In the genomic region with DNA sequence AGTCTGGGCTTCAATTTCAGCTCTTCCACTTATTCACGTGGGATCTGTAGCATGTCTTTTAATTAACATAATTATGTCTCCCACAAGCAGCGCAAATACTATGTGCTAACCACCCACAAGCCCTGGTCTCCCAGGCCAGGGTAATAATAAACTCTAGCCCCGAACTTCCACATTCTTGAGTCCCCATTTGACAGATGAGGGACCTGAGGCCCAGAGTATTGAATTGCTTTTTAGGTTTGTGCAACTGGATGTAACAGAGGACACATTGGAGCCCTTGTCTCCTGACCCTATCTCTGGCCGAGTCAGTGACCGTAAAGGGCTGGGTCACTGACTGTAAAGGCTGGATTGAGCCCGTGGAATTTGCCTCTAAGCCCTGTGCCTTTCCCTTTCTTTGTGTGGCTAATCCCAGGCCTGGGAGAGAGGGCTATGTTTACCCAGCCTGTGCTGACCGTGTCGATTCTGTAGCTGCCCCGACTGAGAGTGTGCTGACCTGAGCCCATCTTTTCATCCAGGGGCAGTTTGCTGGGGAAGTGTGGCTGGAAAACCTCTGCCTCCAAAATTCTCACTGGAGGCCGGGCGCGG, we compare ENCODE assay signal across 1 cellular context.
TF ChIP-seq lines count a peak whose summit lies in the region.

No MANE protein-coding gene starts in this region.

TF ChIP-seq in HepG2, 621 proteins besides CTCF, POLR2A, EP300 and RAD21 (continued from another document and continues in another):
- TF ChIP-seq, protein P1, sequence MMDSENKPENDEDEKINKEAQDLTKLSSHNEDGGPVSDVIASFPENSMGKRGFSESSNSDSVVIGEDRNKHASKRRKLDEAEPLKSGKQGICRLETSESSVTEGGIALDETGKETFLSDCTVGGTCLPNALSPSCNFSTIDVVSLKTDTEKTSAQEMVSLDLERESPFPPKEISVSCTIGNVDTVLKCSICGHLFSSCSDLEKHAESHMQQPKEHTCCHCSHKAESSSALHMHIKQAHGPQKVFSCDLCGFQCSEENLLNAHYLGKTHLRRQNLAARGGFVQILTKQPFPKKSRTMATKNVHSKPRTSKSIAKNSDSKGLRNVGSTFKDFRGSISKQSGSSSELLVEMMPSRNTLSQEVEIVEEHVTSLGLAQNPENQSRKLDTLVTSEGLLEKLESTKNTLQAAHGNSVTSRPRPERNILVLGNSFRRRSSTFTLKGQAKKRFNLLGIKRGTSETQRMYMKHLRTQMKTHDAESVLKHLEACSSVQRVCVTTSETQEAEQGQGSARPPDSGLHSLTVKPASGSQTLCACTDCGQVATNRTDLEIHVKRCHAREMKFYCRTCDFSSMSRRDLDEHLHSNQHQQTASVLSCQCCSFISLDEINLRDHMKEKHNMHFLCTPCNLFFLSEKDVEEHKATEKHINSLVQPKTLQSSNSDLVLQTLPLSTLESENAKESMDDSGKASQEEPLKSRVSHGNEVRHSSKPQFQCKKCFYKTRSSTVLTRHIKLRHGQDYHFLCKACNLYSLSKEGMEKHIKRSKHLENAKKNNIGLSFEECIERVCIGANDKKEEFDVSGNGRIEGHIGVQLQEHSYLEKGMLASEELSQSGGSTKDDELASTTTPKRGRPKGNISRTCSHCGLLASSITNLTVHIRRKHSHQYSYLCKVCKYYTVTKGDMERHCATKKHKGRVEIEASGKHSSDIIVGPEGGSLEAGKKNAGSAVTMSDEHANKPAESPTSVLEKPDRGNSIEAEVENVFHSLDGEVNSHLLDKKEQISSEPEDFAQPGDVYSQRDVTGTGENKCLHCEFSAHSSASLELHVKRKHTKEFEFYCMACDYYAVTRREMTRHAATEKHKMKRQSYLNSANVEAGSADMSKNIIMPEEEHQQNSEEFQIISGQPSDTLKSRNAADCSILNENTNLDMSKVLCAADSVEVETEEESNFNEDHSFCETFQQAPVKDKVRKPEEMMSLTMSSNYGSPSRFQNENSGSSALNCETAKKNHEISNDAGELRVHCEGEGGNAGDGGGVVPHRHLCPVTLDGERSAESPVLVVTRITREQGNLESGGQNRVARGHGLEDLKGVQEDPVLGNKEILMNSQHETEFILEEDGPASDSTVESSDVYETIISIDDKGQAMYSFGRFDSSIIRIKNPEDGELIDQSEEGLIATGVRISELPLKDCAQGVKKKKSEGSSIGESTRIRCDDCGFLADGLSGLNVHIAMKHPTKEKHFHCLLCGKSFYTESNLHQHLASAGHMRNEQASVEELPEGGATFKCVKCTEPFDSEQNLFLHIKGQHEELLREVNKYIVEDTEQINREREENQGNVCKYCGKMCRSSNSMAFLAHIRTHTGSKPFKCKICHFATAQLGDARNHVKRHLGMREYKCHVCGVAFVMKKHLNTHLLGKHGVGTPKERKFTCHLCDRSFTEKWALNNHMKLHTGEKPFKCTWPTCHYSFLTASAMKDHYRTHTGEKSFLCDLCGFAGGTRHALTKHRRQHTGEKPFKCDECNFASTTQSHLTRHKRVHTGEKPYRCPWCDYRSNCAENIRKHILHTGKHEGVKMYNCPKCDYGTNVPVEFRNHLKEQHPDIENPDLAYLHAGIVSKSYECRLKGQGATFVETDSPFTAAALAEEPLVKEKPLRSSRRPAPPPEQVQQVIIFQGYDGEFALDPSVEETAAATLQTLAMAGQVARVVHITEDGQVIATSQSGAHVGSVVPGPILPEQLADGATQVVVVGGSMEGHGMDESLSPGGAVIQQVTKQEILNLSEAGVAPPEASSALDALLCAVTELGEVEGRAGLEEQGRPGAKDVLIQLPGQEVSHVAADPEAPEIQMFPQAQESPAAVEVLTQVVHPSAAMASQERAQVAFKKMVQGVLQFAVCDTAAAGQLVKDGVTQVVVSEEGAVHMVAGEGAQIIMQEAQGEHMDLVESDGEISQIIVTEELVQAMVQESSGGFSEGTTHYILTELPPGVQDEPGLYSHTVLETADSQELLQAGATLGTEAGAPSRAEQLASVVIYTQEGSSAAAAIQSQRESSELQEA (CRISPR knock-in tag; IDR thresholded peaks at IDR 0.05; ENCODE audit: not compliant biosample characterization): no peak
- TF ChIP-seq SNAPC2 (CRISPR knock-in tag; IDR thresholded peaks at IDR 0.05): no peak
- TF ChIP-seq MAF1 (CRISPR knock-in tag; IDR thresholded peaks at IDR 0.05; ENCODE audit: borderline replicate concordance): no peak
- no peak for TF ChIP-seq ZBTB8A (CRISPR knock-in tag; IDR thresholded peaks at IDR 0.05; ENCODE audit: borderline replicate concordance, low read depth)
- no peak for TF ChIP-seq FOXC1 (CRISPR knock-in tag; IDR thresholded peaks at IDR 0.05; ENCODE audit: borderline replicate concordance)
- no peak for TF ChIP-seq ZFX (CRISPR knock-in tag; IDR thresholded peaks at IDR 0.05; ENCODE audit: low read depth)
- peak; percentile 42; the same call in 1 of the 2 replicates for TF ChIP-seq ZMYM3 (CRISPR knock-in tag; IDR thresholded peaks at IDR 0.05)
- TF ChIP-seq POGZ (CRISPR knock-in tag; IDR thresholded peaks at IDR 0.05): no peak
- TF ChIP-seq ZNF749 (CRISPR knock-in tag; IDR thresholded peaks at IDR 0.05; ENCODE audit: borderline replicate concordance): no peak
- no peak for TF ChIP-seq PHF20 (CRISPR knock-in tag; IDR thresholded peaks at IDR 0.05)
- 0 out of 2 replicates have a peak, but pooled peaks have one; percentile 38 for TF ChIP-seq ZNF3 (CRISPR knock-in tag; IDR thresholded peaks at IDR 0.05)
- TF ChIP-seq, protein P2, sequence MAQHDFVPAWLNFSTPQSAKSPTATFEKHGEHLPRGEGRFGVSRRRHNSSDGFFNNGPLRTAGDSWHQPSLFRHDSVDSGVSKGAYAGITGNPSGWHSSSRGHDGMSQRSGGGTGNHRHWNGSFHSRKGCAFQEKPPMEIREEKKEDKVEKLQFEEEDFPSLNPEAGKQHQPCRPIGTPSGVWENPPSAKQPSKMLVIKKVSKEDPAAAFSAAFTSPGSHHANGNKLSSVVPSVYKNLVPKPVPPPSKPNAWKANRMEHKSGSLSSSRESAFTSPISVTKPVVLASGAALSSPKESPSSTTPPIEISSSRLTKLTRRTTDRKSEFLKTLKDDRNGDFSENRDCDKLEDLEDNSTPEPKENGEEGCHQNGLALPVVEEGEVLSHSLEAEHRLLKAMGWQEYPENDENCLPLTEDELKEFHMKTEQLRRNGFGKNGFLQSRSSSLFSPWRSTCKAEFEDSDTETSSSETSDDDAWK (CRISPR knock-in tag; IDR thresholded peaks at IDR 0.05): no peak
- TF ChIP-seq ZNF235 (CRISPR knock-in tag; IDR thresholded peaks at IDR 0.05; ENCODE audit: borderline replicate concordance): no peak
- peak; percentile 26 for TF ChIP-seq TEAD3 (CRISPR knock-in tag; optimal IDR thresholded peaks at IDR 0.05; ENCODE audit: borderline replicate concordance)
- TF ChIP-seq, protein P3, sequence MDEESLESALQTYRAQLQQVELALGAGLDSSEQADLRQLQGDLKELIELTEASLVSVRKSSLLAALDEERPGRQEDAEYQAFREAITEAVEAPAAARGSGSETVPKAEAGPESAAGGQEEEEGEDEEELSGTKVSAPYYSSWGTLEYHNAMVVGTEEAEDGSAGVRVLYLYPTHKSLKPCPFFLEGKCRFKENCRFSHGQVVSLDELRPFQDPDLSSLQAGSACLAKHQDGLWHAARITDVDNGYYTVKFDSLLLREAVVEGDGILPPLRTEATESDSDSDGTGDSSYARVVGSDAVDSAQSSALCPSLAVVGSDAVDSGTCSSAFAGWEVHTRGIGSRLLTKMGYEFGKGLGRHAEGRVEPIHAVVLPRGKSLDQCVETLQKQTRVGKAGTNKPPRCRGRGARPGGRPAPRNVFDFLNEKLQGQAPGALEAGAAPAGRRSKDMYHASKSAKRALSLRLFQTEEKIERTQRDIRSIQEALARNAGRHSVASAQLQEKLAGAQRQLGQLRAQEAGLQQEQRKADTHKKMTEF (CRISPR knock-in tag; IDR thresholded peaks at IDR 0.05): no peak
- no peak for TF ChIP-seq ZXDC (CRISPR knock-in tag; IDR thresholded peaks at IDR 0.05)
- TF ChIP-seq MATR3 (CRISPR knock-in tag; IDR thresholded peaks at IDR 0.05): no peak
- TF ChIP-seq HNRNPH1 (optimal IDR thresholded peaks at IDR 0.05; ENCODE audit: low read depth, low read length): no peak
- no peak for TF ChIP-seq ZNF772 (CRISPR knock-in tag; IDR thresholded peaks at IDR 0.05)
- TF ChIP-seq ZNF629 (CRISPR knock-in tag; conservative IDR thresholded peaks at IDR 0.05): peak; percentile 87
- no peak for TF ChIP-seq ETV5 (CRISPR knock-in tag; IDR thresholded peaks at IDR 0.05; ENCODE audit: borderline replicate concordance)
- no peak for TF ChIP-seq ZNF232 (CRISPR knock-in tag; IDR thresholded peaks at IDR 0.05; ENCODE audit: borderline replicate concordance)
- no peak for TF ChIP-seq ZSCAN31 (CRISPR knock-in tag; IDR thresholded peaks at IDR 0.05; ENCODE audit: low read depth)
- TF ChIP-seq KDM4B (CRISPR knock-in tag; IDR thresholded peaks at IDR 0.05): no peak
- TF ChIP-seq, protein P4, sequence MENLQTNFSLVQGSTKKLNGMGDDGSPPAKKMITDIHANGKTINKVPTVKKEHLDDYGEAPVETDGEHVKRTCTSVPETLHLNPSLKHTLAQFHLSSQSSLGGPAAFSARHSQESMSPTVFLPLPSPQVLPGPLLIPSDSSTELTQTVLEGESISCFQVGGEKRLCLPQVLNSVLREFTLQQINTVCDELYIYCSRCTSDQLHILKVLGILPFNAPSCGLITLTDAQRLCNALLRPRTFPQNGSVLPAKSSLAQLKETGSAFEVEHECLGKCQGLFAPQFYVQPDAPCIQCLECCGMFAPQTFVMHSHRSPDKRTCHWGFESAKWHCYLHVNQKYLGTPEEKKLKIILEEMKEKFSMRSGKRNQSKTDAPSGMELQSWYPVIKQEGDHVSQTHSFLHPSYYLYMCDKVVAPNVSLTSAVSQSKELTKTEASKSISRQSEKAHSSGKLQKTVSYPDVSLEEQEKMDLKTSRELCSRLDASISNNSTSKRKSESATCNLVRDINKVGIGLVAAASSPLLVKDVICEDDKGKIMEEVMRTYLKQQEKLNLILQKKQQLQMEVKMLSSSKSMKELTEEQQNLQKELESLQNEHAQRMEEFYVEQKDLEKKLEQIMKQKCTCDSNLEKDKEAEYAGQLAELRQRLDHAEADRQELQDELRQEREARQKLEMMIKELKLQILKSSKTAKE (CRISPR knock-in tag; IDR thresholded peaks at IDR 0.05; ENCODE audit: borderline replicate concordance): no peak
- TF ChIP-seq MXI1 (IDR thresholded peaks at IDR 0.05; ENCODE audit: borderline replicate concordance, low read depth, low read length): no peak
- 0 out of 2 replicates have a peak, but pooled peaks have one; percentile 6 for TF ChIP-seq HNF4A (CRISPR knock-in tag; IDR thresholded peaks at IDR 0.05)
- TF ChIP-seq, protein P5, sequence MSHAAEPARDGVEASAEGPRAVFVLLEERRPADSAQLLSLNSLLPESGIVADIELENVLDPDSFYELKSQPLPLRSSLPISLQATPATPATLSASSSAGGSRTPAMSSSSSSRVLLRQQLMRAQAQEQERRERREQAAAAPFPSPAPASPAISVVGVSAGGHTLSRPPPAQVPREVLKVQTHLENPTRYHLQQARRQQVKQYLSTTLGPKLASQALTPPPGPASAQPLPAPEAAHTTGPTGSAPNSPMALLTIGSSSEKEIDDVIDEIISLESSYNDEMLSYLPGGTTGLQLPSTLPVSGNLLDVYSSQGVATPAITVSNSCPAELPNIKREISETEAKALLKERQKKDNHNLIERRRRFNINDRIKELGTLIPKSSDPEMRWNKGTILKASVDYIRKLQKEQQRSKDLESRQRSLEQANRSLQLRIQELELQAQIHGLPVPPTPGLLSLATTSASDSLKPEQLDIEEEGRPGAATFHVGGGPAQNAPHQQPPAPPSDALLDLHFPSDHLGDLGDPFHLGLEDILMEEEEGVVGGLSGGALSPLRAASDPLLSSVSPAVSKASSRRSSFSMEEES (CRISPR knock-in tag; IDR thresholded peaks at IDR 0.05): no peak
- no peak for TF ChIP-seq ATF7 (IDR thresholded peaks at IDR 0.05)
- no peak for TF ChIP-seq ATF7 (CRISPR knock-in tag; IDR thresholded peaks at IDR 0.05)
- TF ChIP-seq, protein P6, sequence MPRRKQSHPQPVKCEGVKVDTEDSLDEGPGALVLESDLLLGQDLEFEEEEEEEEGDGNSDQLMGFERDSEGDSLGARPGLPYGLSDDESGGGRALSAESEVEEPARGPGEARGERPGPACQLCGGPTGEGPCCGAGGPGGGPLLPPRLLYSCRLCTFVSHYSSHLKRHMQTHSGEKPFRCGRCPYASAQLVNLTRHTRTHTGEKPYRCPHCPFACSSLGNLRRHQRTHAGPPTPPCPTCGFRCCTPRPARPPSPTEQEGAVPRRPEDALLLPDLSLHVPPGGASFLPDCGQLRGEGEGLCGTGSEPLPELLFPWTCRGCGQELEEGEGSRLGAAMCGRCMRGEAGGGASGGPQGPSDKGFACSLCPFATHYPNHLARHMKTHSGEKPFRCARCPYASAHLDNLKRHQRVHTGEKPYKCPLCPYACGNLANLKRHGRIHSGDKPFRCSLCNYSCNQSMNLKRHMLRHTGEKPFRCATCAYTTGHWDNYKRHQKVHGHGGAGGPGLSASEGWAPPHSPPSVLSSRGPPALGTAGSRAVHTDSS (CRISPR knock-in tag; conservative IDR thresholded peaks at IDR 0.05): no peak
- no peak for TF ChIP-seq FOXA1 (IDR thresholded peaks at IDR 0.05)
- peak; percentile 66 for TF ChIP-seq FOXA1 (CRISPR knock-in tag; IDR thresholded peaks at IDR 0.05)
- TF ChIP-seq ZNF7 (CRISPR knock-in tag; IDR thresholded peaks at IDR 0.05): no peak
- TF ChIP-seq ZNF224 (CRISPR knock-in tag; IDR thresholded peaks at IDR 0.05): no peak
- no peak for TF ChIP-seq ZNF329 (CRISPR knock-in tag; IDR thresholded peaks at IDR 0.05; ENCODE audit: low read depth)
- no peak for TF ChIP-seq HOXA9 (CRISPR knock-in tag; IDR thresholded peaks at IDR 0.05; ENCODE audit: borderline replicate concordance)
- TF ChIP-seq, protein P7, sequence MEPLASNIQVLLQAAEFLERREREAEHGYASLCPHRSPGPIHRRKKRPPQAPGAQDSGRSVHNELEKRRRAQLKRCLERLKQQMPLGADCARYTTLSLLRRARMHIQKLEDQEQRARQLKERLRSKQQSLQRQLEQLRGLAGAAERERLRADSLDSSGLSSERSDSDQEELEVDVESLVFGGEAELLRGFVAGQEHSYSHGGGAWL (CRISPR knock-in tag; IDR thresholded peaks at IDR 0.05): no peak
- TF ChIP-seq NFE2 (CRISPR knock-in tag; IDR thresholded peaks at IDR 0.05): no peak
- TF ChIP-seq IKZF4 (CRISPR knock-in tag; IDR thresholded peaks at IDR 0.05; ENCODE audit: borderline replicate concordance, low read depth, not compliant biosample characterization): no peak
- TF ChIP-seq KDM1A (CRISPR knock-in tag; IDR thresholded peaks at IDR 0.05): peak; percentile 56; the same call in 1 of the 2 replicates
